9 cellular contexts compared by ENCODE assay signal in the genomic region with DNA sequence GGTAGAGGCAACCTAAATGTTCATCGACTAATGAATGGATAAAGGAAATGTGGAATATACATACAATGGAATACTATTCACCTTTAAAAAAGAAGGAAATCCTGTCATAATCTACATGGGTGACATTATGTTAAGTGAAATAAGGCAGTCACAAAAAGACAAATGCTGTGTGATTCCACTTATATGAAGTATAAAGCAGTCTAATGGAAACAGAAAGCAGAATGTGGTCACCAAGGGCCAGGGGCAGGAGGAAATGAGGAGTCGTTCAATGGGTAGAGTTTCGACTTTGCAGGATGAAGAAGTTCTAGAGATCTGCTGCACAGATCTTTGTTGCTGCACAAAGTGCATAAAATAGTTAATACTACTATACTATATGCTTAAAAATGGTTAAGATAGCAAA. TPM values are rescaled to one million over a fixed set of nuclear protein-coding genes. Genes with fewer than 3 reads are reported as not detected.
DNase-seq lines count a peak whose midpoint lies in the region; ATAC-seq and TF ChIP-seq lines count a peak whose summit lies in the region.
"Had no signal": no experiment of that assay in that cellular context is flagged by ENCODE, and none has a peak within 500 bp of the region (broad histone marks: within the 10 kb centered on the region; RNA-seq: fewer than 3 reads in every experiment).

No MANE protein-coding gene starts in this region.

- H3K4me1 Mint-ChIP-seq in CD4-positive, alpha-beta memory T cell, result peaks cover 39 to 57% (median 42%) of the 10 kb centered on the region in 4 donors

- H3K36me3 ChIP-seq in CD4-positive, alpha-beta memory T cell (ENCODE audit: insufficient read depth, low read length), result no peaks in the 10 kb centered on the region
- H3K36me3 ChIP-seq in uterus, result no peaks in the 10 kb centered on the region

- ATAC-seq in GM19438 (IDR thresholded peaks at IDR 0.05; ENCODE audit: low read depth, unreplicated experiment) (peak; percentile 57), HG03196 (IDR thresholded peaks at IDR 0.05; ENCODE audit: unreplicated experiment) (peak; percentile 68)
- ATAC-seq: Panc1 had no signal

- CTCF ChIA-PET in CD4-positive, alpha-beta memory T cell (lab: Charles Lee; ENCODE audit: partially characterized antibody), result interaction anchor here (0.7 to 12.3 kb wide), 4 partner anchors 40 to 98 kb away, joined by 5 to 263 read pairs (median 130); no protein-coding TSS in a partner anchor

- H3K4me3 ChIP-seq in CD4-positive, alpha-beta memory T cell (ENCODE audit: low read length in 2 of 2), result no peak overlapping the region
- H3K4me3 ChIP-seq in uterus, result no peak overlapping the region

- no peaks in the 10 kb centered on the region for H3K27me3 ChIP-seq in CD4-positive, alpha-beta memory T cell (ENCODE audit: insufficient read depth, low read length)
- no peaks in the 10 kb centered on the region for H3K27me3 ChIP-seq in uterus

- TF ChIP-seq POLR2A in uterus (IDR thresholded peaks at IDR 0.05), result no peak

- no peaks in the 10 kb centered on the region for H3K27me3 Mint-ChIP-seq in CD4-positive, alpha-beta memory T cell

- no peaks in the 10 kb centered on the region for H3K9me3 Mint-ChIP-seq in CD4-positive, alpha-beta memory T cell

- intact Hi-C loops in CD4-positive, alpha-beta memory T cell (cut with micrococcal nuclease), result no loop called here
- intact Hi-C loops in uterus (cut with DNase I; ENCODE audit: low total_unique reads), result no loop called here

- H3K27ac ChIP-seq in CD4-positive, alpha-beta memory T cell (ENCODE audit: low read depth, low read length), result peak overlapping the region; percentile 2
- H3K27ac ChIP-seq in uterus, result no peak overlapping the region

- no peaks in the 10 kb centered on the region for H3K36me3 Mint-ChIP-seq in CD4-positive, alpha-beta memory T cell

- peak; percentile 33 to 70 (median 50) for DNase-seq in CD4-positive, alpha-beta memory T cell
- DNase-seq in activated T-cell treated with anti-CD3 and anti-CD28 coated beads, Interleukin-2, amount 50 U/mL, for 48 hours, result peak; percentile 45 to 46
- DNase-seq in NCI-H1417 (lab: John Stamatoyannopoulos, UW) (no peak), NCI-H146 treated with DMSO at 0.1 percent for 48 hours (lab: John Stamatoyannopoulos, UW; ENCODE audit: unreplicated experiment) (no peak), uterus (no peak), SHP77 (lab: John Stamatoyannopoulos, UW) (no peak)

- POLR2A ChIA-PET in CD4-positive, alpha-beta memory T cell (lab: Charles Lee; ENCODE audit: partially characterized antibody), result no interaction called here

- H3K9me3 ChIP-seq in CD4-positive, alpha-beta memory T cell (ENCODE audit: control insufficient read depth in 1 of 2, low read length in 2 of 2), result no peaks in the 10 kb centered on the region
- H3K9me3 ChIP-seq in uterus, result no peaks in the 10 kb centered on the region

- no peak for TF ChIP-seq CTCF in uterus (IDR thresholded peaks at IDR 0.05)

- peak overlapping the region in 6 of 7 donors; percentile 0 to 90 (median 44) for H3K27ac Mint-ChIP-seq in CD4-positive, alpha-beta memory T cell

- peak overlapping the region; percentile 11 to 76 (median 50) for H3K4me3 Mint-ChIP-seq in CD4-positive, alpha-beta memory T cell

- H3K4me1 ChIP-seq in CD4-positive, alpha-beta memory T cell (ENCODE audit: insufficient read depth, low read length), result peaks cover 82% of the 10 kb centered on the region
- H3K4me1 ChIP-seq in uterus, result no peaks in the 10 kb centered on the region

RNA-seq across cellular contexts. Expression of a gene that starts 7.8 kb away (rescaled TPM):
- 10 to 100 TPM; 14.5 to 15.8 TPM for total RNA-seq in CD4-positive, alpha-beta memory T cell
- 10 to 100 TPM; 24.0 to 29.1 TPM for polyA plus RNA-seq in CD4-positive, alpha-beta memory T cell
- total RNA-seq in uterus, result 10 to 100 TPM; 15.5 to 28.4 (median 20.8) TPM

Comparison
In these comparisons a context has a peak if more than half of its experiments do, and no peak if none do; other contexts are left out.
1. DNase-seq: peak in CD4-positive, alpha-beta memory T cell (5 of 5) and activated T-cell treated with anti-CD3 and anti-CD28 coated beads, Interleukin-2, amount 50 U/mL, for 48 hours (2 of 2); none in NCI-H1417 (0 of 3), NCI-H146 treated with DMSO at 0.1 percent for 48 hours (single experiment), uterus (0 of 2) and SHP77 (0 of 2).